Comparison of ENCODE assay signal across 18 cellular contexts in the genomic region with DNA sequence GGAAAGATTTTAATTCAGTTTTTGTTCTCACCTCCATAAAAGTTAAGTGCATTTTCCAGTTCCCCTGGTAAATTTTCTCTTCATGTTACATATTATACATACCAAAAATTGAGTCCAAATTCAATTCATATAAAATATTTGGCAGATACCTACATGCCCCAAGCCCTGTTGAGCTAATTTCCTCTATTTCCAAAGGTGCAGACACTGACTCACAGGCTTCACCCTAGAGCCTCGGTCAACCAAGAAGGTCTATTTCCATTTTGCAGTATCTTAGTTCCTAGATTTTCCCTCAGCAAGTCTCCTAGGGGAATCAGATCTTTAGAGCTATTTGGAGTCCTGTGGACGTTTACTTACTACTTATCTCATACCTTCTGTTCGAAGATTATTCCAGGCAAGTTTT.
DNase-seq lines count a peak whose midpoint lies in the region; ATAC-seq, FAIRE-seq and TF ChIP-seq lines count a peak whose summit lies in the region.
"Had no signal": no experiment of that assay in that cellular context is flagged by ENCODE, and none has a peak within 500 bp of the region (broad histone marks: within the 10 kb centered on the region; RNA-seq: fewer than 3 reads in every experiment).

No MANE protein-coding gene starts in this region.

- H3K27me3 ChIP-seq in breast epithelium (no peaks in the 10 kb centered on the region), stomach (no peaks in the 10 kb centered on the region)
- H3K27me3 ChIP-seq: ovary, uterus had no signal

- WGBS in stomach, 5 donors = 32 to 65% (median 46%) methylated on average over 3 of the region's 3 CpGs

- H3K27ac Mint-ChIP-seq in MCF 10A (ENCODE audit: low read depth, unreplicated experiment) (peak overlapping the region; percentile 95), glutamatergic neuron (ENCODE audit: unreplicated experiment) (no peak overlapping the region)
- H3K27ac Mint-ChIP-seq: endodermal cell had no signal

- BruUV-seq in MCF 10A (replicated peaks; lab: Mats Ljungman, UMichigan) = no TSS peak

- no peak for TF ChIP-seq EP300 in stomach (IDR thresholded peaks at IDR 0.05)

- POLR2A ChIA-PET in MCF 10A (lab: Yijun Ruan, JAX) = interaction anchor here (1.1 kb wide), 1 partner anchor 9 kb away, joined by 5 read pairs; no protein-coding TSS in a partner anchor

- peak; percentile 65 for DNase-seq in MCF 10A (ENCODE audit: unreplicated experiment)
- DNase-seq in breast epithelium (ENCODE audit: low spot score in 2 of 2) = no peak
- DNase-seq in RCC 7860 (ENCODE audit: low spot score) = peak; percentile 26
- peak; percentile 46 for DNase-seq in epithelial cell of prostate (ENCODE audit: low read depth, low spot score)
- no peak for DNase-seq in stomach
- no peak for DNase-seq in glutamatergic neuron
- DNase-seq in ACHN = no peak
- DNase-seq: activated gamma-delta T cell treated with Interleukin-2 at 50 U/mL for 16 hours, BE2C, DMS153, endodermal cell, islet precursor cell, NCI-H2081, NCI-H69, ovary, uterus had no signal

- intact Hi-C loops in MCF 10A (cut with micrococcal nuclease) = loop anchor here (5.0 kb wide), 1 partner anchor 178 kb away; no protein-coding TSS in a partner anchor
- intact Hi-C loops in breast epithelium (cut with DNase I; ENCODE audit: low total_unique reads) = no loop called here
- intact Hi-C loops in stomach (cut with DNase I; ENCODE audit: low total_unique reads) = no loop called here

- peak; percentile 57 for FAIRE-seq in RCC 7860 (lab: Jason Lieb, UNC)

- no peaks in the 10 kb centered on the region for H3K36me3 ChIP-seq in breast epithelium
- H3K36me3 ChIP-seq in stomach = no peaks in the 10 kb centered on the region
- H3K36me3 ChIP-seq: BE2C, ovary, uterus had no signal

- H3K36me3 Mint-ChIP-seq in MCF 10A (ENCODE audit: insufficient read depth, unreplicated experiment) (peaks cover 5% of the 10 kb centered on the region), glutamatergic neuron (ENCODE audit: unreplicated experiment) (no peaks in the 10 kb centered on the region)

- H3K4me3 ChIP-seq in breast epithelium (no peak overlapping the region), stomach (no peak overlapping the region)
- H3K4me3 ChIP-seq: ovary, uterus had no signal

- TF ChIP-seq POLR2A in breast epithelium (IDR thresholded peaks at IDR 0.05) = no peak
- TF ChIP-seq POLR2A in stomach (IDR thresholded peaks at IDR 0.05) = no peak

- ATAC-seq in GM21360 (IDR thresholded peaks at IDR 0.05; ENCODE audit: unreplicated experiment) = no peak

- no peaks in the 10 kb centered on the region for H3K27me3 Mint-ChIP-seq in MCF 10A (ENCODE audit: insufficient read depth, unreplicated experiment)
- no peaks in the 10 kb centered on the region for H3K27me3 Mint-ChIP-seq in glutamatergic neuron (ENCODE audit: unreplicated experiment)
- H3K27me3 Mint-ChIP-seq: stimulated activated naive CD8-positive, alpha-beta T cell treated with anti-CD3 and anti-CD28 coated beads, Interleukin-15, amount 100 ng/mL, for 72 hours had no signal

- CTCF ChIA-PET in MCF 10A (lab: Yijun Ruan, JAX) = interaction anchor here (0.8 to 2.6 kb wide), 2 partner anchors 16 to 55 kb away, joined by 3 to 12 read pairs; no protein-coding TSS in a partner anchor

- H3K27ac ChIP-seq in breast epithelium (no peak overlapping the region), epithelial cell of prostate (peak overlapping the region; percentile 99), stomach (peak overlapping the region in 3 of 5 donors; percentile 31 to 66 (median 49))
- H3K27ac ChIP-seq: ovary, uterus had no signal

- H3K4me3 Mint-ChIP-seq in MCF 10A (ENCODE audit: unreplicated experiment) (peak overlapping the region; percentile 14), glutamatergic neuron (ENCODE audit: unreplicated experiment) (no peak overlapping the region)
- H3K4me3 Mint-ChIP-seq: endodermal cell had no signal

- no peaks in the 10 kb centered on the region for H3K9me3 ChIP-seq in breast epithelium
- H3K9me3 ChIP-seq in stomach = no peaks in the 10 kb centered on the region
- H3K9me3 ChIP-seq: BE2C, ovary, uterus had no signal

- H3K4me1 Mint-ChIP-seq in MCF 10A (ENCODE audit: insufficient read depth, unreplicated experiment) = peaks cover 28% of the 10 kb centered on the region
- peaks cover under 1% of the 10 kb centered on the region for H3K4me1 Mint-ChIP-seq in glutamatergic neuron (ENCODE audit: low read depth, unreplicated experiment)

- TF ChIP-seq CTCF in MCF 10A (IDR thresholded peaks at IDR 0.05; ENCODE audit: unreplicated experiment) = no peak
- TF ChIP-seq CTCF in breast epithelium (IDR thresholded peaks at IDR 0.05) = no peak
- no peak for TF ChIP-seq CTCF in stomach (IDR thresholded peaks at IDR 0.05)
- no peak for TF ChIP-seq CTCF in glutamatergic neuron (IDR thresholded peaks at IDR 0.05; ENCODE audit: partially characterized antibody, unreplicated experiment)

- in situ Hi-C loops in ACHN (cut with HindIII; ENCODE audit: low pct_ligation_motif_present, low pct_unique_long_range_greater_than_20kb, low sequenced_read_pairs) = no loop called here

- H3K9me3 Mint-ChIP-seq in MCF 10A (ENCODE audit: unreplicated experiment) = no peaks in the 10 kb centered on the region
- H3K9me3 Mint-ChIP-seq in glutamatergic neuron (ENCODE audit: unreplicated experiment) = no peaks in the 10 kb centered on the region
- H3K9me3 Mint-ChIP-seq: endodermal cell; stimulated activated naive CD8-positive, alpha-beta T cell treated with anti-CD3 and anti-CD28 coated beads, Interleukin-15, amount 100 ng/mL, for 72 hours had no signal

- H3K4me1 ChIP-seq in breast epithelium (no peaks in the 10 kb centered on the region), stomach (peaks cover 0 to 24% (median 10%) of the 10 kb centered on the region in 4 donors)
- H3K4me1 ChIP-seq: BE2C, uterus had no signal

Comparison
In these comparisons a context has a peak if more than half of its experiments do, and no peak if none do; other contexts are left out.
1. DNase-seq: peak in MCF 10A (single experiment), RCC 7860 (single experiment) and epithelial cell of prostate (single experiment); none in breast epithelium (0 of 2), stomach (single experiment), glutamatergic neuron (single experiment) and ACHN (single experiment).
2. H3K27ac ChIP-seq: peak in epithelial cell of prostate (single experiment) and stomach (3 of 5); none in breast epithelium (0 of 2).